ENCODE assay signal across 12 cellular contexts in genomic region chr6:137893726-137894125, GRCh38.
"Had no signal": no experiment of that assay in that cellular context is flagged by ENCODE, and none has a peak within 500 bp of the region (broad histone marks: within the 10 kb centered on the region; RNA-seq: fewer than 3 reads in every experiment).

No MANE protein-coding gene starts in this region.

- H3K9me3 ChIP-seq: ascending aorta, mucosa of descending colon, right atrium auricular region, transverse colon had no signal

- H3K27ac Mint-ChIP-seq: activated CD4-positive, alpha-beta memory T cell treated with anti-CD3 and anti-CD28 coated beads, Interleukin-2, amount 10 ng/mL, durations not matched to agents 7 days and 5 days; activated T-cell treated with anti-CD3 and anti-CD28 coated beads, Interleukin-2, amount 50 U/mL, for 72 hours; naive thymus-derived CD8-positive, alpha-beta T cell; stimulated activated memory B cell treated with anti-CD40 and anti-IgM and Interleukin-4, amounts not matched to agents 10 μg/mL and 1 μg/mL and 100 μg/mL, for 72 hours had no signal

- H3K4me3 Mint-ChIP-seq: activated CD4-positive, alpha-beta memory T cell treated with anti-CD3 and anti-CD28 coated beads, Interleukin-2, amount 10 ng/mL, durations not matched to agents 7 days and 5 days; activated T-cell treated with anti-CD3 and anti-CD28 coated beads, Interleukin-2, amount 50 U/mL, for 72 hours; naive thymus-derived CD8-positive, alpha-beta T cell; stimulated activated memory B cell treated with anti-CD40 and anti-IgM and Interleukin-4, amounts not matched to agents 10 μg/mL and 1 μg/mL and 100 μg/mL, for 72 hours had no signal

- H3K27ac ChIP-seq: ascending aorta, right atrium auricular region, transverse colon had no signal

- ATAC-seq: activated CD4-positive, CD25-positive, alpha-beta regulatory T cell treated with anti-CD3 and anti-CD28 coated beads, Interleukin-2, amount 50 U/mL, for 24 hours; activated T-cell treated with anti-CD3 and anti-CD28 coated beads, Interleukin-2, amount 50 U/mL, for 72 hours; left colon; mucosa of descending colon; naive thymus-derived CD8-positive, alpha-beta T cell; stimulated activated memory B cell treated with anti-CD40 and anti-IgM and Interleukin-4, amounts not matched to agents 10 μg/mL and 1 μg/mL and 100 μg/mL, for 72 hours had no signal

- H3K27me3 ChIP-seq: ascending aorta, right atrium auricular region, transverse colon had no signal

- H3K27me3 Mint-ChIP-seq: activated CD4-positive, alpha-beta memory T cell treated with anti-CD3 and anti-CD28 coated beads, Interleukin-2, amount 10 ng/mL, durations not matched to agents 7 days and 5 days; naive thymus-derived CD8-positive, alpha-beta T cell; stimulated activated memory B cell treated with anti-CD40 and anti-IgM and Interleukin-4, amounts not matched to agents 10 μg/mL and 1 μg/mL and 100 μg/mL, for 72 hours had no signal

- H3K36me3 Mint-ChIP-seq: naive thymus-derived CD8-positive, alpha-beta T cell had no signal

- H3K4me1 ChIP-seq: ascending aorta, transverse colon had no signal

- DNase-seq: activated CD4-positive, alpha-beta memory T cell treated with anti-CD3 and anti-CD28 coated beads, Interleukin-2, amount 10 ng/mL, durations not matched to agents 7 days and 5 days; activated CD8-positive, alpha-beta memory T cell treated with anti-CD3 and anti-CD28 coated beads, Interleukin-2, amount 50 U/mL, for 4 hours; activated gamma-delta T cell treated with Interleukin-2 at 50 U/mL for 16 hours; activated T-cell treated with anti-CD3 and anti-CD28 coated beads, Interleukin-2, amount 50 U/mL, for 72 hours; left colon; mucosa of descending colon; naive thymus-derived CD8-positive, alpha-beta T cell; transverse colon had no signal

- H3K36me3 ChIP-seq: ascending aorta, right atrium auricular region, transverse colon had no signal

- H3K4me1 Mint-ChIP-seq: activated CD4-positive, alpha-beta memory T cell treated with anti-CD3 and anti-CD28 coated beads, Interleukin-2, amount 10 ng/mL, durations not matched to agents 7 days and 5 days had no signal

- H3K4me3 ChIP-seq: ascending aorta, mucosa of descending colon, right atrium auricular region, transverse colon had no signal
